Comparison of ENCODE assay signal across 9 cellular contexts in genomic region chr6:125197795-125198269, GRCh38. TPM values are rescaled to one million over a fixed set of nuclear protein-coding genes. Genes with fewer than 3 reads are reported as not detected.
DNase-seq lines count a peak whose midpoint lies in the region; ATAC-seq and TF ChIP-seq lines count a peak whose summit lies in the region.
"Had no signal": no experiment of that assay in that cellular context is flagged by ENCODE, and none has a peak within 500 bp of the region (broad histone marks: within the 10 kb centered on the region; RNA-seq: fewer than 3 reads in every experiment).

No MANE protein-coding gene starts in this region.

- TF ChIP-seq CTCF in AG09309 (IDR thresholded peaks at IDR 0.05; ENCODE audit: control insufficient read depth, insufficient read depth, low read depth, low read length, missing control alignments) = no peak
- no peak for TF ChIP-seq CTCF in epithelial cell of proximal tubule (conservative IDR thresholded peaks at IDR 0.05; ENCODE audit: low read depth, low read length)

- peak overlapping the region; percentile 67 for H3K27ac ChIP-seq in muscle layer of duodenum (ENCODE audit: low read length)

- no peaks in the 10 kb centered on the region for H3K27me3 ChIP-seq in muscle layer of duodenum (ENCODE audit: low read depth, low read length)

- H3K4me3 Mint-ChIP-seq in T-helper 2 cell treated with Interferon-gamma antibody and Interleukin-4, amounts not matched to agents 5 μg/mL and 100 μg/mL, for 36 hours = no peak overlapping the region
- H3K4me3 Mint-ChIP-seq: activated naive CD8-positive, alpha-beta T cell treated with anti-CD3 and anti-CD28 coated beads, Interleukin-2, amount 10 ng/mL, durations not matched to agents 7 days and 5 days had no signal

- H3K36me3 ChIP-seq in muscle layer of duodenum (ENCODE audit: control insufficient read depth in 1 of 2, insufficient read depth in 2 of 2, low read length in 2 of 2) = no peaks in the 10 kb centered on the region

- H3K4me1 Mint-ChIP-seq in T-helper 2 cell treated with Interferon-gamma antibody and Interleukin-4, amounts not matched to agents 5 μg/mL and 100 μg/mL, for 36 hours (ENCODE audit: low read depth) = no peaks in the 10 kb centered on the region
- H3K4me1 Mint-ChIP-seq: activated naive CD8-positive, alpha-beta T cell treated with anti-CD3 and anti-CD28 coated beads, Interleukin-2, amount 10 ng/mL, durations not matched to agents 7 days and 5 days had no signal

- H3K27ac Mint-ChIP-seq in T-helper 2 cell treated with Interferon-gamma antibody and Interleukin-4, amounts not matched to agents 5 μg/mL and 100 μg/mL, for 36 hours = no peak overlapping the region
- H3K27ac Mint-ChIP-seq: activated naive CD8-positive, alpha-beta T cell treated with anti-CD3 and anti-CD28 coated beads, Interleukin-2, amount 10 ng/mL, durations not matched to agents 7 days and 5 days had no signal

- peaks cover 11 to 29% of the 10 kb centered on the region in 2 donors for H3K4me1 ChIP-seq in muscle layer of duodenum (ENCODE audit: control insufficient read depth in 1 of 2, insufficient read depth in 2 of 2, low read length in 2 of 2)

- H3K4me3 ChIP-seq in AG09309 (ENCODE audit: control insufficient read depth, low read depth, low read length) (no peak overlapping the region), epithelial cell of proximal tubule (ENCODE audit: low read depth, low read length) (no peak overlapping the region), muscle layer of duodenum (ENCODE audit: low read depth in 1 of 2, low read length in 2 of 2) (no peak overlapping the region)

- DNase-seq in AG09309 (ENCODE audit: low read depth) (peak; percentile 14), NCI-H2029 treated with DMSO at 0.1 percent for 48 hours (lab: John Stamatoyannopoulos, UW) (peak; percentile 75), epithelial cell of proximal tubule (ENCODE audit: low read depth) (peak; percentile 67), AML-193 (lab: John Stamatoyannopoulos, UW) (no peak), NCI-H345 (lab: John Stamatoyannopoulos, UW) (no peak)
- no peak for DNase-seq in T-helper 2 cell treated with Interferon-gamma antibody and Interleukin-4, amounts not matched to agents 5 μg/mL and 100 μg/mL, for 36 hours (ENCODE audit: low spot score)
- DNase-seq: activated naive CD8-positive, alpha-beta T cell treated with anti-CD3 and anti-CD28 coated beads, Interleukin-2, amount 10 ng/mL, durations not matched to agents 7 days and 5 days had no signal

- H3K36me3 Mint-ChIP-seq in T-helper 2 cell treated with Interferon-gamma antibody and Interleukin-4, amounts not matched to agents 5 μg/mL and 100 μg/mL, for 36 hours (ENCODE audit: low read depth) = no peaks in the 10 kb centered on the region
- H3K36me3 Mint-ChIP-seq: activated naive CD8-positive, alpha-beta T cell treated with anti-CD3 and anti-CD28 coated beads, Interleukin-2, amount 10 ng/mL, durations not matched to agents 7 days and 5 days had no signal

- no peak for ATAC-seq in HG03520 (IDR thresholded peaks at IDR 0.05; ENCODE audit: unreplicated experiment)

- no peaks in the 10 kb centered on the region for H3K9me3 Mint-ChIP-seq in T-helper 2 cell treated with Interferon-gamma antibody and Interleukin-4, amounts not matched to agents 5 μg/mL and 100 μg/mL, for 36 hours
- H3K9me3 Mint-ChIP-seq: activated naive CD8-positive, alpha-beta T cell treated with anti-CD3 and anti-CD28 coated beads, Interleukin-2, amount 10 ng/mL, durations not matched to agents 7 days and 5 days had no signal

- H3K27me3 Mint-ChIP-seq in T-helper 2 cell treated with Interferon-gamma antibody and Interleukin-4, amounts not matched to agents 5 μg/mL and 100 μg/mL, for 36 hours (ENCODE audit: low read depth) = peaks cover 16% of the 10 kb centered on the region

- no peaks in the 10 kb centered on the region for H3K9me3 ChIP-seq in muscle layer of duodenum (ENCODE audit: control insufficient read depth in 1 of 2, low read length in 2 of 2)

RNA-seq across cellular contexts. Expression of gene TPD52L1, which starts 44.3 kb away (rescaled TPM):
- total RNA-seq in epithelial cell of proximal tubule = 54.3 and 67.3 TPM in 2 replicates
- total RNA-seq: activated naive CD8-positive, alpha-beta T cell treated with anti-CD3 and anti-CD28 coated beads, Interleukin-2, amount 10 ng/mL, durations not matched to agents 7 days and 5 days had no signal

Comparison
In these comparisons a context has a peak if more than half of its experiments do, and no peak if none do; other contexts are left out.
1. DNase-seq: peak in AG09309 (single experiment), NCI-H2029 treated with DMSO at 0.1 percent for 48 hours (single experiment) and epithelial cell of proximal tubule (single experiment); none in AML-193 (0 of 2), NCI-H345 (single experiment) and T-helper 2 cell treated with Interferon-gamma antibody and Interleukin-4, amounts not matched to agents 5 μg/mL and 100 μg/mL, for 36 hours (single experiment).